ENCODE assay signal across 1 cellular context in the genomic region with DNA sequence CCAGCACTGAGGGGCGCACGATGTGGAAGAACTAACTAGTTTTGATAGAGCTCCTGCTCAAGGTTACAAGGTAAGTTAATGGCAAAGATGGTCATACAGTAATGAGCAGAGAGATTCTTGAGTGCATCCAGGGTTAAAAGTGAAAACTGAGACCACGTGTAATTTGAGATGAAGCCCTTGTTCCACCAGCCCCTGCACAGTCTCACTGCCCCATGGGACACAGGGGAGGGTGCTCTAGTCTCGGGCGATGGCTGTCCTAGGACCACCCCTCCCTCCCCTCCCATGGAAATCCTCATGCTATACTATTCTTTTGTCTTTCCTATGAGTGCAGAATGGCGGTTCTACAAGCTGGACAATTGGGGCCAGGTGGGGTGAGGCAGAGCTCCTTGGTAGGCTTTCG.
TF ChIP-seq lines count a peak whose summit lies in the region.

No MANE protein-coding gene starts in this region.

TF ChIP-seq in A549, 52 proteins besides CTCF, POLR2A, EP300 and RAD21:
- TF ChIP-seq HDAC2 (IDR thresholded peaks at IDR 0.05), result no peak
- 0 out of 2 replicates have a peak, but pooled peaks have one; percentile 7 for TF ChIP-seq MAX (IDR thresholded peaks at IDR 0.05)
- no peak for TF ChIP-seq FOXS1 (CRISPR knock-in tag; IDR thresholded peaks at IDR 0.05)
- TF ChIP-seq JUN (IDR thresholded peaks at IDR 0.05), result 0 out of 5 replicates have a peak, but pooled peaks of 1 of the 2 experiments have one; percentile 38
- no peak for TF ChIP-seq MYC (IDR thresholded peaks at IDR 0.05; ENCODE audit: borderline replicate concordance, low read length)
